Comparison of ENCODE assay signal across 9 cellular contexts in genomic region chr10:92691042-92691590, GRCh38. TPM values are rescaled to one million over a fixed set of nuclear protein-coding genes. Genes with fewer than 3 reads are reported as not detected.
DNase-seq lines count a peak whose midpoint lies in the region; ATAC-seq, FAIRE-seq and TF ChIP-seq lines count a peak whose summit lies in the region.
"Had no signal": no experiment of that assay in that cellular context is flagged by ENCODE, and none has a peak within 500 bp of the region (broad histone marks: within the 10 kb centered on the region; RNA-seq: fewer than 3 reads in every experiment).

No MANE protein-coding gene starts in this region.

- H3K36me3 ChIP-seq in astrocyte (ENCODE audit: insufficient read depth, low read length) (no peaks in the 10 kb centered on the region), right lobe of liver (peaks cover 0 to 15% (median 2%) of the 10 kb centered on the region in 4 donors), thymus (ENCODE audit: control insufficient read depth, insufficient read depth) (no peaks in the 10 kb centered on the region)

- no peak for TF ChIP-seq POLR2A in right lobe of liver (IDR thresholded peaks at IDR 0.05)

- no peak for TF ChIP-seq CTCF in astrocyte (IDR thresholded peaks at IDR 0.05; ENCODE audit: insufficient read depth, low read depth, low read length)
- TF ChIP-seq CTCF in right lobe of liver (IDR thresholded peaks at IDR 0.05) = no peak

- H3K4me3 ChIP-seq in astrocyte (ENCODE audit: insufficient read depth, low read depth, low read length) (no peak overlapping the region), right lobe of liver (peak overlapping the region; percentile 82 to 88 (median 82)), thymus (ENCODE audit: low read length) (peak overlapping the region; percentile 57)

- peaks cover 80% of the 10 kb centered on the region for H3K27me3 Mint-ChIP-seq in T-helper 1 cell treated with Interleukin-12 subunit alpha and Interleukin-12 subunit beta and Interleukin-4 antibody, amounts not matched to agents 30 μg/mL and 1 μg/mL, for 36 hours (ENCODE audit: low read depth)
- H3K27me3 Mint-ChIP-seq in astrocyte (ENCODE audit: low read depth, unreplicated experiment) = peaks cover 65% of the 10 kb centered on the region

- no peak for FAIRE-seq in astrocyte (lab: Jason Lieb, UNC)

- no peaks in the 10 kb centered on the region for H3K79me2 ChIP-seq in astrocyte (ENCODE audit: insufficient read depth, low read length)

- peak overlapping the region; percentile 87 for H3K4me2 ChIP-seq in astrocyte (ENCODE audit: low read length)

- peak overlapping the region; percentile 41 for H3K27ac Mint-ChIP-seq in T-helper 1 cell treated with Interleukin-12 subunit alpha and Interleukin-12 subunit beta and Interleukin-4 antibody, amounts not matched to agents 30 μg/mL and 1 μg/mL, for 36 hours
- no peak overlapping the region for H3K27ac Mint-ChIP-seq in astrocyte (ENCODE audit: unreplicated experiment)

- peak overlapping the region; percentile 45 for H3K4me3 Mint-ChIP-seq in T-helper 1 cell treated with Interleukin-12 subunit alpha and Interleukin-12 subunit beta and Interleukin-4 antibody, amounts not matched to agents 30 μg/mL and 1 μg/mL, for 36 hours
- H3K4me3 Mint-ChIP-seq in astrocyte (ENCODE audit: unreplicated experiment) = no peak overlapping the region

- 8% methylated on average over 26 of the region's 26 CpGs for WGBS in right lobe of liver (ENCODE audit: insufficient coverage, low coverage, low lambda C conversion rate, missing lambda C conversion rate)
- 12% methylated on average over 26 of the region's 26 CpGs for WGBS in thymus

- H3K27me3 ChIP-seq in astrocyte (ENCODE audit: insufficient read depth, low read length) (peaks cover 39% of the 10 kb centered on the region), right lobe of liver (no peaks in the 10 kb centered on the region), thymus (ENCODE audit: control insufficient read depth, insufficient read depth) (peaks cover 55% of the 10 kb centered on the region)

- DNase-seq in T-helper 1 cell (no peak), astrocyte (ENCODE audit: low read depth) (no peak), right lobe of liver (peak; percentile 54 to 68 (median 56)), H4 (ENCODE audit: low spot score) (no peak), NCI-H510A treated with DMSO at 0.1 percent for 48 hours (lab: John Stamatoyannopoulos, UW) (no peak), NCI-H345 treated with DMSO at 0.1 percent for 48 hours (lab: John Stamatoyannopoulos, UW; ENCODE audit: unreplicated experiment) (no peak)

- no peak overlapping the region for H3K9ac ChIP-seq in astrocyte (ENCODE audit: low read length)

- H3K4me1 ChIP-seq in astrocyte (ENCODE audit: insufficient read depth, low read length) (peaks cover 13% of the 10 kb centered on the region), right lobe of liver (peaks cover 0 to 30% (median 3%) of the 10 kb centered on the region in 4 donors), thymus (ENCODE audit: control insufficient read depth, insufficient read depth, low read length) (peaks cover 8% of the 10 kb centered on the region)

- H3K27ac ChIP-seq in astrocyte (ENCODE audit: low read depth, low read length) = no peak overlapping the region
- H3K27ac ChIP-seq in right lobe of liver = peak overlapping the region; percentile 91 to 96 (median 94)
- peak overlapping the region; percentile 65 for H3K27ac ChIP-seq in thymus (ENCODE audit: low read depth)
- H3K27ac ChIP-seq: epithelial cell of prostate had no signal

- peaks cover 5% of the 10 kb centered on the region for H3K36me3 Mint-ChIP-seq in T-helper 1 cell treated with Interleukin-12 subunit alpha and Interleukin-12 subunit beta and Interleukin-4 antibody, amounts not matched to agents 30 μg/mL and 1 μg/mL, for 36 hours (ENCODE audit: low read depth)
- peaks cover 4% of the 10 kb centered on the region for H3K36me3 Mint-ChIP-seq in astrocyte (ENCODE audit: low read depth, unreplicated experiment)

- H2AFZ ChIP-seq in astrocyte (ENCODE audit: low read depth, low read length) = no peak overlapping the region

- no peaks in the 10 kb centered on the region for H3K9me3 Mint-ChIP-seq in T-helper 1 cell treated with Interleukin-12 subunit alpha and Interleukin-12 subunit beta and Interleukin-4 antibody, amounts not matched to agents 30 μg/mL and 1 μg/mL, for 36 hours
- H3K9me3 Mint-ChIP-seq in astrocyte (ENCODE audit: unreplicated experiment) = peaks cover 23% of the 10 kb centered on the region

- H3K4me1 Mint-ChIP-seq in T-helper 1 cell treated with Interleukin-12 subunit alpha and Interleukin-12 subunit beta and Interleukin-4 antibody, amounts not matched to agents 30 μg/mL and 1 μg/mL, for 36 hours (ENCODE audit: low read depth) = peaks cover 19% of the 10 kb centered on the region
- H3K4me1 Mint-ChIP-seq in astrocyte (ENCODE audit: low read depth, unreplicated experiment) = peaks cover 2% of the 10 kb centered on the region

- intact Hi-C loops in right lobe of liver (cut with DNase I) = no loop called here

- ATAC-seq in right lobe of liver = peak in 3 of 4 donors; percentile 0 to 3 (median 2)

- H4K20me1 ChIP-seq in astrocyte (ENCODE audit: insufficient read depth, low read length) = no peaks in the 10 kb centered on the region

- H3K9me3 ChIP-seq in astrocyte (ENCODE audit: insufficient read depth, low read depth, low read length) = no peaks in the 10 kb centered on the region
- no peaks in the 10 kb centered on the region for H3K9me3 ChIP-seq in right lobe of liver
- H3K9me3 ChIP-seq in thymus (ENCODE audit: control insufficient read depth) = no peaks in the 10 kb centered on the region

RNA-seq across cellular contexts. Expression of gene HHEX, which starts 1.4 kb away (rescaled TPM):
- total RNA-seq in astrocyte = not detected in 2 replicates
- 10 to 100 TPM; 26.8 to 73.2 (median 42.0) TPM for total RNA-seq in right lobe of liver
- 13.5 TPM for polyA plus RNA-seq in thymus
- not detected in 2 replicates for total RNA-seq in H4 (2014; rRNA removed; shearing (Covaris generic))

Comparison
In these comparisons a context has a peak if more than half of its experiments do, and no peak if none do; other contexts are left out.
1. DNase-seq: peak in right lobe of liver (3 of 3); none in T-helper 1 cell (0 of 5), astrocyte (single experiment), H4 (single experiment), NCI-H510A treated with DMSO at 0.1 percent for 48 hours (single experiment) and NCI-H345 treated with DMSO at 0.1 percent for 48 hours (single experiment).
2. RNA of gene HHEX, which starts 1.4 kb away (total RNA-seq): 26.8 to 73.2 TPM in right lobe of liver; not detected in astrocyte and not detected in H4; every median in the first group is over 10 times any median in the second.